Comparison of ENCODE assay signal across 18 cellular contexts in the genomic region with DNA sequence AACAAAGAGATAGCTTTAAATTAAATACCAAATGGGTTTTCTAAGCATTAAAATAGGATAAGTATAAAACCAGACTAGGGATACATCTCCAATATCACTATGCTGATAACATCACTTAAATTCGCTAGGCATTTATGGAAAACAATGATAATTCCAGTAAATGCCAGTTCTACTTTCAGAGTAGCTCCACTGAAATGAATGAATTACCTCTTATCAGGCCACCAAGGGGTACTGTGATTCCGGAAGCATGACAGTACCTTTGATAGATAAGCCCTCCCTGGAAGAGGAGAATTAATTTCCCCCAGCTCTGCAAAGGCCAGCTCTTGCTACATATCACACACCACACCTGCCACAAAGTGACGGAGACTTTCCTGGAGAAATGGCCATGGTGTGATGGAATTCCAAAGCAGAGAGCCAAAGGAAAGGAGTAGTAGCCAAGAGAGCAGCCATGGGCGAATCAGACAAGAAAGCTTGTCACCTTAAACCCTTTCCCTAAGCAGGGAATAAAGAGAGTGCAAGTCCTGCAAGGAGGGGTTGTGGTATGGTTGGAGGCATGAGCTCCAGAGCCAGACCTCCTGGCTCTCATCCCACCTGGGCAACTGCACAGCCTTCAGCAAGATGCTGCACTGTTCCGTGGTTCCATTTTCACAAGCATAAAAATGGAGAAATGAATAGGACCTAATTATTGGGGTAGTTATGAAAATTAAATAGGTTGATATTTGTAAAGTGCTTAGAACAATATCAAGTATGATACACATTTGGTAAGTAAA.
DNase-seq lines count a peak whose midpoint lies in the region; ATAC-seq and TF ChIP-seq lines count a peak whose summit lies in the region.
"Had no signal": no experiment of that assay in that cellular context is flagged by ENCODE, and none has a peak within 500 bp of the region (broad histone marks: within the 10 kb centered on the region; RNA-seq: fewer than 3 reads in every experiment).

No MANE protein-coding gene starts in this region.

- H3K4me1 Mint-ChIP-seq in endodermal cell = peaks cover 13% of the 10 kb centered on the region
- no peaks in the 10 kb centered on the region for H3K4me1 Mint-ChIP-seq in activated CD4-positive, alpha-beta T cell treated with anti-CD3 and anti-CD28 coated beads, Interleukin-2, amount 10 ng/mL, durations not matched to agents 7 days and 5 days

- H3K4me3 Mint-ChIP-seq in endodermal cell = no peak overlapping the region
- H3K4me3 Mint-ChIP-seq in activated CD4-positive, alpha-beta T cell treated with anti-CD3 and anti-CD28 coated beads, Interleukin-2, amount 10 ng/mL, durations not matched to agents 7 days and 5 days = no peak overlapping the region
- H3K4me3 Mint-ChIP-seq: CD8-positive, alpha-beta T cell had no signal

- H3K36me3 Mint-ChIP-seq in endodermal cell (ENCODE audit: low read depth) = no peaks in the 10 kb centered on the region
- no peaks in the 10 kb centered on the region for H3K36me3 Mint-ChIP-seq in activated CD4-positive, alpha-beta T cell treated with anti-CD3 and anti-CD28 coated beads, Interleukin-2, amount 10 ng/mL, durations not matched to agents 7 days and 5 days (ENCODE audit: low read depth)
- H3K36me3 Mint-ChIP-seq: CD8-positive, alpha-beta T cell had no signal

- H3K27ac ChIP-seq in heart right ventricle (no peak overlapping the region), left ventricle myocardium inferior (replicated peaks) (no peak overlapping the region), endodermal cell (ENCODE audit: low read depth, low read length) (no peak overlapping the region)
- H3K27ac ChIP-seq: BLaER1 had no signal

- H3K27me3 ChIP-seq in heart right ventricle = no peaks in the 10 kb centered on the region
- no peaks in the 10 kb centered on the region for H3K27me3 ChIP-seq in left ventricle myocardium inferior (ENCODE audit: low read depth)
- H3K27me3 ChIP-seq in endodermal cell (ENCODE audit: control insufficient read depth, insufficient read depth, low read length, poor library complexity, severe bottlenecking) = no peaks in the 10 kb centered on the region
- H3K27me3 ChIP-seq: BLaER1 had no signal

- H3K36me3 ChIP-seq in heart right ventricle (no peaks in the 10 kb centered on the region), left ventricle myocardium inferior (no peaks in the 10 kb centered on the region), endodermal cell (ENCODE audit: control insufficient read depth, insufficient read depth, low read length) (no peaks in the 10 kb centered on the region)
- H3K36me3 ChIP-seq: BLaER1 had no signal

- DNase-seq in DMS 273 (lab: John Stamatoyannopoulos, UW; ENCODE audit: unreplicated experiment) (peak; percentile 33), DMS 273 treated with DMSO at 0.1 percent for 48 hours (lab: John Stamatoyannopoulos, UW) (no peak), heart right ventricle (peak in 1 of 2 donors; percentile 13), left ventricle myocardium inferior (no peak), NCI-H69 (lab: John Stamatoyannopoulos, UW) (peak; percentile 79), endodermal cell (peak; percentile 43)
- no peak for DNase-seq in activated CD4-positive, alpha-beta T cell treated with anti-CD3 and anti-CD28 coated beads, Interleukin-2, amount 10 ng/mL, durations not matched to agents 7 days and 5 days
- DNase-seq: 8988T; CD8-positive, alpha-beta T cell; EL; H7; NCI-H1048; NCI-H187 treated with DMSO at 0.1 percent for 48 hours; NCI-H2171 treated with DMSO at 0.1 percent for 48 hours; NK-92 treated with Interleukin-12 subunit alpha and Interleukin-12 subunit beta, amount 100 ng/mL, for 24 hours; SW 1271 had no signal

- H3K9me3 ChIP-seq in heart right ventricle (no peaks in the 10 kb centered on the region), left ventricle myocardium inferior (replicated peaks) (no peaks in the 10 kb centered on the region), endodermal cell (ENCODE audit: control insufficient read depth, low read length) (no peaks in the 10 kb centered on the region)
- H3K9me3 ChIP-seq: BLaER1 had no signal

- WGBS in heart right ventricle, 2 donors = 36 to 38% methylated on average over 5 of the region's 5 CpGs
- WGBS in endodermal cell (ENCODE audit: insufficient coverage in 1 of 2, insufficient read length in 1 of 2), 2 experiments = 83 to 86% methylated on average over 2 to 5 of the region's 5 CpGs

- intact Hi-C loops in heart right ventricle (cut with DNase I) = no loop called here
- intact Hi-C loops in left ventricle myocardium inferior (cut with micrococcal nuclease) = no loop called here

- no peaks in the 10 kb centered on the region for H3K9me3 Mint-ChIP-seq in endodermal cell
- no peaks in the 10 kb centered on the region for H3K9me3 Mint-ChIP-seq in activated CD4-positive, alpha-beta T cell treated with anti-CD3 and anti-CD28 coated beads, Interleukin-2, amount 10 ng/mL, durations not matched to agents 7 days and 5 days
- H3K9me3 Mint-ChIP-seq: CD8-positive, alpha-beta T cell had no signal

- no peak overlapping the region for H3K9ac ChIP-seq in endodermal cell (ENCODE audit: extremely low read depth, low read length, poor library complexity, severe bottlenecking)
- H3K9ac ChIP-seq: BLaER1 had no signal

- no peak overlapping the region for H3K27ac Mint-ChIP-seq in endodermal cell
- H3K27ac Mint-ChIP-seq in activated CD4-positive, alpha-beta T cell treated with anti-CD3 and anti-CD28 coated beads, Interleukin-2, amount 10 ng/mL, durations not matched to agents 7 days and 5 days = no peak overlapping the region
- H3K27ac Mint-ChIP-seq: CD8-positive, alpha-beta T cell had no signal

- TF ChIP-seq CTCF in heart right ventricle (IDR thresholded peaks at IDR 0.05) = no peak
- no peak for TF ChIP-seq CTCF in left ventricle myocardium inferior (IDR thresholded peaks at IDR 0.05; ENCODE audit: borderline replicate concordance)
- no peak for TF ChIP-seq CTCF in endodermal cell (conservative IDR thresholded peaks at IDR 0.05)

- H3K4me3 ChIP-seq in heart right ventricle (no peak overlapping the region), left ventricle myocardium inferior (no peak overlapping the region), endodermal cell (ENCODE audit: low read length) (no peak overlapping the region)
- H3K4me3 ChIP-seq: BLaER1 had no signal

- H3K4me1 ChIP-seq in heart right ventricle (peaks cover 0 to 52% (median 16%) of the 10 kb centered on the region in 9 donors), left ventricle myocardium inferior (peaks cover 42% of the 10 kb centered on the region), endodermal cell (ENCODE audit: control insufficient read depth, insufficient read depth, low read length) (peaks cover 4% of the 10 kb centered on the region)
- H3K4me1 ChIP-seq: BLaER1 had no signal

- POLR2A ChIA-PET in activated CD4-positive, alpha-beta T cell treated with anti-CD3 and anti-CD28 coated beads, Interleukin-2, amount 10 ng/mL, durations not matched to agents 7 days and 5 days (lab: Charles Lee) = no interaction called here

- H3K27me3 Mint-ChIP-seq in endodermal cell (ENCODE audit: insufficient read depth) = no peaks in the 10 kb centered on the region
- no peaks in the 10 kb centered on the region for H3K27me3 Mint-ChIP-seq in activated CD4-positive, alpha-beta T cell treated with anti-CD3 and anti-CD28 coated beads, Interleukin-2, amount 10 ng/mL, durations not matched to agents 7 days and 5 days

- ATAC-seq in heart right ventricle (peak in 5 of 8 donors; percentile 16 to 70 (median 58)), GM18873 (IDR thresholded peaks at IDR 0.05; ENCODE audit: low FRiP score, unreplicated experiment) (no peak)
- ATAC-seq: CD8-positive, alpha-beta T cell had no signal

- CTCF ChIA-PET in activated CD4-positive, alpha-beta T cell treated with anti-CD3 and anti-CD28 coated beads, Interleukin-2, amount 10 ng/mL, durations not matched to agents 7 days and 5 days (lab: Charles Lee) = no interaction called here

Comparison
In these comparisons a context has a peak if more than half of its experiments do, and no peak if none do; other contexts are left out.
1. DNase-seq: peak in DMS 273 (single experiment), NCI-H69 (single experiment) and endodermal cell (single experiment); none in DMS 273 treated with DMSO at 0.1 percent for 48 hours (single experiment), left ventricle myocardium inferior (single experiment) and activated CD4-positive, alpha-beta T cell treated with anti-CD3 and anti-CD28 coated beads, Interleukin-2, amount 10 ng/mL, durations not matched to agents 7 days and 5 days (single experiment).